Comparison of ENCODE assay signal across 1 cellular context in the genomic region with DNA sequence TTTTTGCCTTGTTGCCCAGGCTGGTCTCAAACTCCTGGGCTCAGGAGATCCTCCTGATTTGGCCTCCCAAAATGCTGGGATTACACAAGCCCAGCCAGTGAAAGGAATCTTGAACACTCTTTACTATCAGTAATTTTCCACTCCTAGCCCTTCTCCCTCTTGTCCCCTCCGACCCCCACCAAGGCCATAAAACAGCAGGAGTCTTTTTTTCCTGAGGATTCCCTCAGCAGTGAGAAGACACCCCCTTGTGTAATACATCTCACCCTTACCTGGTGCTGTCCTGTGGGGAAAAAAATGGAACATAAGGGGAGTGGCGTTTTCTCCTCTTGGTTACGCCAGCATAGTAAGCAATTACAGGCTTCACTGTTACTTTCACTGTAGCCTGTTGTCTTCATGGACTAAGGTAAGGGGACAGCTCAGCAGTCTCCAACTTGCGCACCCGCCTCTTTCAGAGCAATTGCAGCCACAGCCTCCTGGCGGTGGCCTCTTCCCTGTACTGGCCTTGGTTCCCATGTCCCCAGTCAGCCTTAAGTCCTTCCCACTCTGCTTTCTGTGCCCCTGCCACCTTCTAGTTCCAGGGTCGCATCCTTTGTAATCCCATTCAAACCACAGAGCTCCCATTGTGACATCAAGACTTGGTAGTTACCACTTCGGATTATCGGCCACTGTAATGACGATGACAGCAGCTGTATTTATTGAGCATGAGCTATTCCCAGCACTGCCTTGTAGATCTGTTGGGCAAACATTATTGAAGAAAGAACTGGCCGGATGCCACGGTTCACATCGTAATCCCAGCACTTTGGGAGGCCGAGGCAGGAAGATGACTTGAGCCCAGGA.
A peak's percentile ranks its signal among the peaks of the same experiment; 100 is the strongest.
TF ChIP-seq lines count a peak whose summit lies in the region.

No MANE protein-coding gene starts in this region.

TF ChIP-seq in HepG2, 621 proteins besides CTCF, POLR2A, EP300 and RAD21 (continued from another document):
- TF ChIP-seq, protein P1, sequence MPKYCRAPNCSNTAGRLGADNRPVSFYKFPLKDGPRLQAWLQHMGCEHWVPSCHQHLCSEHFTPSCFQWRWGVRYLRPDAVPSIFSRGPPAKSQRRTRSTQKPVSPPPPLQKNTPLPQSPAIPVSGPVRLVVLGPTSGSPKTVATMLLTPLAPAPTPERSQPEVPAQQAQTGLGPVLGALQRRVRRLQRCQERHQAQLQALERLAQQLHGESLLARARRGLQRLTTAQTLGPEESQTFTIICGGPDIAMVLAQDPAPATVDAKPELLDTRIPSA (CRISPR knock-in tag; IDR thresholded peaks at IDR 0.05; ENCODE audit: borderline replicate concordance) = no peak
- TF ChIP-seq, protein P2, sequence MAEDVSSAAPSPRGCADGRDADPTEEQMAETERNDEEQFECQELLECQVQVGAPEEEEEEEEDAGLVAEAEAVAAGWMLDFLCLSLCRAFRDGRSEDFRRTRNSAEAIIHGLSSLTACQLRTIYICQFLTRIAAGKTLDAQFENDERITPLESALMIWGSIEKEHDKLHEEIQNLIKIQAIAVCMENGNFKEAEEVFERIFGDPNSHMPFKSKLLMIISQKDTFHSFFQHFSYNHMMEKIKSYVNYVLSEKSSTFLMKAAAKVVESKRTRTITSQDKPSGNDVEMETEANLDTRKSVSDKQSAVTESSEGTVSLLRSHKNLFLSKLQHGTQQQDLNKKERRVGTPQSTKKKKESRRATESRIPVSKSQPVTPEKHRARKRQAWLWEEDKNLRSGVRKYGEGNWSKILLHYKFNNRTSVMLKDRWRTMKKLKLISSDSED (CRISPR knock-in tag; IDR thresholded peaks at IDR 0.05) = no peak
- TF ChIP-seq, protein P3, sequence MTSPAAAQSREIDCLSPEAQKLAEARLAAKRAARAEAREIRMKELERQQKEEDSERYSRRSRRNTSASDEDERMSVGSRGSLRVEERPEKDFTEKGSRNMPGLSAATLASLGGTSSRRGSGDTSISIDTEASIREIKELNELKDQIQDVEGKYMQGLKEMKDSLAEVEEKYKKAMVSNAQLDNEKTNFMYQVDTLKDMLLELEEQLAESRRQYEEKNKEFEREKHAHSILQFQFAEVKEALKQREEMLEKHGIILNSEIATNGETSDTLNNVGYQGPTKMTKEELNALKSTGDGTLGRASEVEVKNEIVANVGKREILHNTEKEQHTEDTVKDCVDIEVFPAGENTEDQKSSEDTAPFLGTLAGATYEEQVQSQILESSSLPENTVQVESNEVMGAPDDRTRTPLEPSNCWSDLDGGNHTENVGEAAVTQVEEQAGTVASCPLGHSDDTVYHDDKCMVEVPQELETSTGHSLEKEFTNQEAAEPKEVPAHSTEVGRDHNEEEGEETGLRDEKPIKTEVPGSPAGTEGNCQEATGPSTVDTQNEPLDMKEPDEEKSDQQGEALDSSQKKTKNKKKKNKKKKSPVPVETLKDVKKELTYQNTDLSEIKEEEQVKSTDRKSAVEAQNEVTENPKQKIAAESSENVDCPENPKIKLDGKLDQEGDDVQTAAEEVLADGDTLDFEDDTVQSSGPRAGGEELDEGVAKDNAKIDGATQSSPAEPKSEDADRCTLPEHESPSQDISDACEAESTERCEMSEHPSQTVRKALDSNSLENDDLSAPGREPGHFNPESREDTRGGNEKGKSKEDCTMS (CRISPR knock-in tag; conservative IDR thresholded peaks at IDR 0.05) = no peak
- TF ChIP-seq ZC3H13 (CRISPR knock-in tag; IDR thresholded peaks at IDR 0.05) = no peak
- TF ChIP-seq ZNF709 (CRISPR knock-in tag; IDR thresholded peaks at IDR 0.05) = no peak
- TF ChIP-seq ZNF431 (CRISPR knock-in tag; IDR thresholded peaks at IDR 0.05; ENCODE audit: borderline replicate concordance, low read depth) = no peak
- TF ChIP-seq ZNF772 (CRISPR knock-in tag; IDR thresholded peaks at IDR 0.05) = no peak
- TF ChIP-seq, protein P4, sequence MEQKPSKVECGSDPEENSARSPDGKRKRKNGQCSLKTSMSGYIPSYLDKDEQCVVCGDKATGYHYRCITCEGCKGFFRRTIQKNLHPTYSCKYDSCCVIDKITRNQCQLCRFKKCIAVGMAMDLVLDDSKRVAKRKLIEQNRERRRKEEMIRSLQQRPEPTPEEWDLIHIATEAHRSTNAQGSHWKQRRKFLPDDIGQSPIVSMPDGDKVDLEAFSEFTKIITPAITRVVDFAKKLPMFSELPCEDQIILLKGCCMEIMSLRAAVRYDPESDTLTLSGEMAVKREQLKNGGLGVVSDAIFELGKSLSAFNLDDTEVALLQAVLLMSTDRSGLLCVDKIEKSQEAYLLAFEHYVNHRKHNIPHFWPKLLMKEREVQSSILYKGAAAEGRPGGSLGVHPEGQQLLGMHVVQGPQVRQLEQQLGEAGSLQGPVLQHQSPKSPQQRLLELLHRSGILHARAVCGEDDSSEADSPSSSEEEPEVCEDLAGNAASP (CRISPR knock-in tag; IDR thresholded peaks at IDR 0.05; ENCODE audit: borderline replicate concordance) = no peak
- TF ChIP-seq PRMT3 (CRISPR knock-in tag; IDR thresholded peaks at IDR 0.05; ENCODE audit: borderline replicate concordance, low read depth) = no peak
- no peak for TF ChIP-seq KLF15 (CRISPR knock-in tag; IDR thresholded peaks at IDR 0.05; ENCODE audit: borderline replicate concordance)
- no peak for TF ChIP-seq NR2F1 (CRISPR knock-in tag; IDR thresholded peaks at IDR 0.05)
- no peak for TF ChIP-seq ZNF816 (CRISPR knock-in tag; IDR thresholded peaks at IDR 0.05; ENCODE audit: borderline replicate concordance)
- TF ChIP-seq ZNF460 (CRISPR knock-in tag; IDR thresholded peaks at IDR 0.05; ENCODE audit: borderline replicate concordance) = no peak
- no peak for TF ChIP-seq ZNF136 (CRISPR knock-in tag; IDR thresholded peaks at IDR 0.05; ENCODE audit: low read depth)
- TF ChIP-seq PHF21A (CRISPR knock-in tag; IDR thresholded peaks at IDR 0.05) = no peak
- TF ChIP-seq ZNF792 (CRISPR knock-in tag; IDR thresholded peaks at IDR 0.05) = no peak
- peak; percentile 46 for TF ChIP-seq MTA1 (CRISPR knock-in tag; IDR thresholded peaks at IDR 0.05; ENCODE audit: borderline replicate concordance)
- TF ChIP-seq FOXK2 (IDR thresholded peaks at IDR 0.05) = no peak
- no peak for TF ChIP-seq ZNF564 (CRISPR knock-in tag; IDR thresholded peaks at IDR 0.05)
- TF ChIP-seq, protein P5, sequence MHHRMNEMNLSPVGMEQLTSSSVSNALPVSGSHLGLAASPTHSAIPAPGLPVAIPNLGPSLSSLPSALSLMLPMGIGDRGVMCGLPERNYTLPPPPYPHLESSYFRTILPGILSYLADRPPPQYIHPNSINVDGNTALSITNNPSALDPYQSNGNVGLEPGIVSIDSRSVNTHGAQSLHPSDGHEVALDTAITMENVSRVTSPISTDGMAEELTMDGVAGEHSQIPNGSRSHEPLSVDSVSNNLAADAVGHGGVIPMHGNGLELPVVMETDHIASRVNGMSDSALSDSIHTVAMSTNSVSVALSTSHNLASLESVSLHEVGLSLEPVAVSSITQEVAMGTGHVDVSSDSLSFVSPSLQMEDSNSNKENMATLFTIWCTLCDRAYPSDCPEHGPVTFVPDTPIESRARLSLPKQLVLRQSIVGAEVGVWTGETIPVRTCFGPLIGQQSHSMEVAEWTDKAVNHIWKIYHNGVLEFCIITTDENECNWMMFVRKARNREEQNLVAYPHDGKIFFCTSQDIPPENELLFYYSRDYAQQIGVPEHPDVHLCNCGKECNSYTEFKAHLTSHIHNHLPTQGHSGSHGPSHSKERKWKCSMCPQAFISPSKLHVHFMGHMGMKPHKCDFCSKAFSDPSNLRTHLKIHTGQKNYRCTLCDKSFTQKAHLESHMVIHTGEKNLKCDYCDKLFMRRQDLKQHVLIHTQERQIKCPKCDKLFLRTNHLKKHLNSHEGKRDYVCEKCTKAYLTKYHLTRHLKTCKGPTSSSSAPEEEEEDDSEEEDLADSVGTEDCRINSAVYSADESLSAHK (CRISPR knock-in tag; IDR thresholded peaks at IDR 0.05; ENCODE audit: borderline replicate concordance) = no peak
- TF ChIP-seq DNMT3B (CRISPR knock-in tag; conservative IDR thresholded peaks at IDR 0.05) = no peak
